Comparison of ENCODE assay signal across 33 cellular contexts in the genomic region with DNA sequence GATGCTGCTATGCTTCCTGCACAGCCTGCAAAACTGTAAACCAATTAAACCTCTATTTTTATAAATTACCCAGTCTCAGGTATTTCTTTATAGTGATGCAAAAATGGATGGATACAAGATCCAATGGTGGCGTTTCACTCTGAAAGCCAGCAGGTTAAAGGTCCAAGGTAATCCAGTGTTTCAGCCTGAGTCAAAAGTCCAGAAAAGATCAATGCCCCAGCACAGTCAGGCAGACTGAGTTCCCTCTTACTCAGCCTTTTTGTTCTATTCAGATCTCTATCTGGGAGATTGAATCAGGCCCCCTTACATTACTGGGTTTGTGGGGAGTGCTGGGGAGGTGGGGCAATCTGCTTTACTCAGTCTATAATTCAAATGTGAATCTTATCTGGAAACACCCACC.
"Had no signal": no experiment of that assay in that cellular context is flagged by ENCODE, and none has a peak within 500 bp of the region (broad histone marks: within the 10 kb centered on the region; RNA-seq: fewer than 3 reads in every experiment).

No MANE protein-coding gene starts in this region.

- H3K27ac Mint-ChIP-seq: activated B cell treated with CpG ODN at 0.5 μM for 24 hours; activated CD8-positive, alpha-beta T cell treated with anti-CD3 and anti-CD28 coated beads for 36 hours; activated naive CD4-positive, alpha-beta T cell treated with anti-CD3 and anti-CD28 coated beads for 36 hours; activated naive CD4-positive, alpha-beta T cell treated with anti-CD3 and anti-CD28 coated beads, Interleukin-2, amount 50 U/mL, for 24 hours; activated naive CD8-positive, alpha-beta T cell treated with anti-CD3 and anti-CD28 coated beads for 36 hours; activated naive CD8-positive, alpha-beta T cell treated with anti-CD3 and anti-CD28 coated beads, Interleukin-2, amount 50 U/mL, for 24 hours; activated T-helper 2 cell treated with anti-CD3 and anti-CD28 coated beads, Interferon-gamma antibody, Interleukin-2, Interleukin-4, amounts not matched to agents 10 μg/mL and 5 μg/mL and 100 μg/mL, durations not matched to agents 14 hours and 24 hours and 36 hours; effector memory CD8-positive, alpha-beta T cell; T-helper 17 cell; T-helper 2 cell treated with Interferon-gamma antibody and Interleukin-4, amounts not matched to agents 5 μg/mL and 100 μg/mL, for 36 hours had no signal

- H3K9me3 Mint-ChIP-seq: activated B cell treated with CpG ODN at 0.5 μM for 24 hours; activated CD8-positive, alpha-beta T cell treated with anti-CD3 and anti-CD28 coated beads for 36 hours; activated naive CD4-positive, alpha-beta T cell treated with anti-CD3 and anti-CD28 coated beads, Interleukin-2, amount 50 U/mL, for 24 hours had no signal

- H3K4me3 ChIP-seq: adrenal gland, body of pancreas, esophagus squamous epithelium, heart left ventricle had no signal

- H3K4me3 Mint-ChIP-seq: activated B cell treated with CpG ODN at 0.5 μM for 24 hours; activated CD8-positive, alpha-beta T cell treated with anti-CD3 and anti-CD28 coated beads for 36 hours; activated naive CD4-positive, alpha-beta T cell treated with anti-CD3 and anti-CD28 coated beads for 36 hours; activated naive CD4-positive, alpha-beta T cell treated with anti-CD3 and anti-CD28 coated beads, Interleukin-2, amount 50 U/mL, for 24 hours; activated naive CD8-positive, alpha-beta T cell treated with anti-CD3 and anti-CD28 coated beads for 36 hours; activated naive CD8-positive, alpha-beta T cell treated with anti-CD3 and anti-CD28 coated beads, Interleukin-2, amount 50 U/mL, for 24 hours; activated T-cell treated with anti-CD3 and anti-CD28 coated beads, Interleukin-2, amount 50 U/mL, for 4 hours; effector memory CD8-positive, alpha-beta T cell; T-helper 17 cell; T-helper 2 cell treated with Interferon-gamma antibody and Interleukin-4, amounts not matched to agents 5 μg/mL and 100 μg/mL, for 36 hours had no signal

- FAIRE-seq: colon, endothelial cell of umbilical vein, frontal cortex had no signal

- ATAC-seq: activated CD4-positive, CD25-positive, alpha-beta regulatory T cell treated with anti-CD3 and anti-CD28 coated beads, Interleukin-2, amount 50 U/mL, for 24 hours; activated CD8-positive, alpha-beta T cell treated with anti-CD3 and anti-CD28 coated beads for 36 hours; activated naive CD8-positive, alpha-beta T cell treated with anti-CD3 and anti-CD28 coated beads, Interleukin-2, amount 50 U/mL, for 24 hours; activated T-cell treated with anti-CD3 and anti-CD28 coated beads, Interleukin-2, amount 50 U/mL, for 4 hours; body of pancreas; effector memory CD8-positive, alpha-beta T cell; heart left ventricle; T-helper 17 cell had no signal

- H3K36me3 Mint-ChIP-seq: activated naive CD4-positive, alpha-beta T cell treated with anti-CD3 and anti-CD28 coated beads, Interleukin-2, amount 50 U/mL, for 24 hours; activated naive CD8-positive, alpha-beta T cell treated with anti-CD3 and anti-CD28 coated beads for 36 hours had no signal

- DNase-seq: activated B cell treated with CpG ODN at 0.5 μM for 24 hours; activated CD4-positive, alpha-beta T cell treated with anti-CD3 and anti-CD28 coated beads for 48 hours; activated CD4-positive, alpha-beta T cell treated with anti-CD3 and anti-CD28 coated beads, Interleukin-2, amount 50 U/mL, for 1 hour; activated CD4-positive, alpha-beta T cell treated with anti-CD3 and anti-CD28 coated beads, Interleukin-2, amount 50 U/mL, for 48 hours; activated CD8-positive, alpha-beta memory T cell treated with anti-CD3 and anti-CD28 coated beads for 24 hours; activated CD8-positive, alpha-beta T cell treated with anti-CD3 and anti-CD28 coated beads for 36 hours; activated effector memory CD4-positive, alpha-beta T cell treated with anti-CD3 and anti-CD28 coated beads, Interleukin-2, amount 50 U/mL, for 16 hours; activated naive CD4-positive, alpha-beta T cell treated with anti-CD3 and anti-CD28 coated beads for 36 hours; activated naive CD8-positive, alpha-beta T cell treated with anti-CD3 and anti-CD28 coated beads for 36 hours; activated naive CD8-positive, alpha-beta T cell treated with anti-CD3 and anti-CD28 coated beads, Interleukin-2, amount 50 U/mL, for 24 hours; activated T-cell treated with anti-CD3 and anti-CD28 coated beads, Interleukin-2, amount 50 U/mL, for 4 hours; adrenal gland; amygdala; aorta; body of pancreas; caudate nucleus; cortex of kidney; dermis blood vessel endothelial cell; effector CD4-positive, alpha-beta T cell; effector memory CD8-positive, alpha-beta T cell; esophagus squamous epithelium; heart left ventricle; T-helper 17 cell; T1000; WERI-Rb-1 had no signal

- H3K4me1 Mint-ChIP-seq: activated naive CD4-positive, alpha-beta T cell treated with anti-CD3 and anti-CD28 coated beads, Interleukin-2, amount 50 U/mL, for 24 hours; activated naive CD8-positive, alpha-beta T cell treated with anti-CD3 and anti-CD28 coated beads for 36 hours; activated naive CD8-positive, alpha-beta T cell treated with anti-CD3 and anti-CD28 coated beads, Interleukin-2, amount 50 U/mL, for 24 hours; T-helper 17 cell had no signal

- H3K27me3 Mint-ChIP-seq: activated B cell treated with CpG ODN at 0.5 μM for 24 hours; activated CD8-positive, alpha-beta T cell treated with anti-CD3 and anti-CD28 coated beads for 36 hours; activated naive CD8-positive, alpha-beta T cell treated with anti-CD3 and anti-CD28 coated beads, Interleukin-2, amount 50 U/mL, for 24 hours; effector memory CD8-positive, alpha-beta T cell; T-helper 17 cell had no signal

- H3K27me3 ChIP-seq: adrenal gland, body of pancreas, esophagus squamous epithelium, heart left ventricle had no signal

- H3K36me3 ChIP-seq: adrenal gland, esophagus squamous epithelium, heart left ventricle, WERI-Rb-1 had no signal

- H3K4me1 ChIP-seq: adrenal gland, body of pancreas, esophagus squamous epithelium, heart left ventricle had no signal

- H3K27ac ChIP-seq: adrenal gland, body of pancreas, epithelial cell of prostate, esophagus squamous epithelium, heart left ventricle, WERI-Rb-1 had no signal

- H3K9me3 ChIP-seq: adrenal gland, body of pancreas, esophagus squamous epithelium had no signal
